In the genomic region with DNA sequence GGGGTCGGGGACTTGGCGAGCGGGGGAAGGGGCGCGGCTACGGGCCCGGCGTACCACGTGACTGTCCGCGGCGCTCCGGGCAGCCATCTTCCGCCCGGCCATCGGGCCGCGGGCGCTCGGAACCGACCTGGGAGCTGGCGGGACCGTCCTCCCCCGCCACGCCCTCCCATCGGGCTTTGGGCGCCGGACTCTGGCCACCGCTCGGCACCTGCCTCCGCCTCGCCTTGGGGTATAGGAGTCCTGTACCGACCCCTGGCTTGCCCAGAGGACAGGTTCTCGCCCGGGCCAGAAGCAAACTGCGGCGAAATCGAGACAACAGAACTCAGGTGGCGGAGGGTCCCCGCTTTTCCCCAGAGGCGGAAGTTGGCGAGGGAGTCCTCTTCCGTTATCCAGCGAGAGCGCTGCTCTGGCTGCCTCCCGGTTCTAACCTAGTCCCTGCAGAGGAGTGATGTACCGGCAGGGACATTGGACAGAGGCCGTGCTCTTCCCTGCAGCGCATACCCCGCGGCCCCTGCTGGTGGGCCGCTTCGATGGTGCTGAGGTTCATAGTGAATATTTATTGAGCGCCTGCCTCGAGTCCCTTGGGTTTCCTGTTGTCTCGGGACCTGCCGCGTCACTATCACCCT, we compare ENCODE assay signal across 8 cellular contexts. TPM values are rescaled to one million over a fixed set of nuclear protein-coding genes. Genes with fewer than 3 reads are reported as not detected.
A peak's percentile ranks its signal among the peaks of the same experiment; 100 is the strongest.
DNase-seq lines count a peak whose midpoint lies in the region; ATAC-seq and TF ChIP-seq lines count a peak whose summit lies in the region.

No MANE protein-coding gene starts in this region.

- no peaks in the 10 kb centered on the region for H3K9me2 ChIP-seq in GM23248 (ENCODE audit: insufficient read depth)

- no peaks in the 10 kb centered on the region for H4K20me1 ChIP-seq in GM23248 (ENCODE audit: insufficient read depth)

- 1% methylated on average over 44 to 45 of the region's 58 CpGs for WGBS in GM23248 (ENCODE audit: low coverage in 1 of 2, low lambda C conversion rate in 2 of 2, missing lambda C conversion rate in 2 of 2), 2 experiments
- WGBS in aorta, 2 donors: 0 to 1% methylated on average over 54 to 58 of the region's 58 CpGs

- intact Hi-C loops in aorta (cut with DNase I): loop anchor here (2.0 to 10.0 kb wide), 8 partner anchors 64 to 300 kb away; no protein-coding TSS in a partner anchor

- peak; percentile 57 for TF ChIP-seq POLR2A in GM10847 (IDR thresholded peaks at IDR 0.05; ENCODE audit: extremely low read depth, insufficient read length)

- H3F3A ChIP-seq in GM23248 (ENCODE audit: insufficient read depth): peaks cover 23% of the 10 kb centered on the region

- TF ChIP-seq CTCF in cardiac muscle cell (IDR thresholded peaks at IDR 0.05; ENCODE audit: low read depth, low read length) (peak; percentile 78), parathyroid adenoma (IDR thresholded peaks at IDR 0.05) (peak; percentile 61)

- H3K79me2 ChIP-seq in GM23248 (ENCODE audit: insufficient read depth): peaks cover 17% of the 10 kb centered on the region
- peaks cover 9% of the 10 kb centered on the region for H3K79me2 ChIP-seq in parathyroid adenoma

- in situ Hi-C loops in GM23248 (cut with MboI): no loop called here

- peak; percentile 89 for DNase-seq in GM23248
- DNase-seq in activated naive CD8-positive, alpha-beta T cell treated with anti-CD3 and anti-CD28 coated beads, Interleukin-2, amount 50 U/mL, for 16 hours (ENCODE audit: low read depth, low spot score): peak; percentile 30
- DNase-seq in cardiac muscle cell (ENCODE audit: low read depth in 1 of 2, low spot score in 1 of 2): peak; percentile 72 to 83
- DNase-seq in aorta: peak; percentile 78 to 82

- ATAC-seq in SK-N-SH treated with all-trans-retinoic acid at 6 μM for 48 hours (peak; percentile 66), aorta (ENCODE audit: low FRiP score) (peak; percentile 88)

- H3K27me3 ChIP-seq in GM23248 (replicated peaks; ENCODE audit: insufficient read depth) (no peaks in the 10 kb centered on the region), cardiac muscle cell (no peaks in the 10 kb centered on the region), parathyroid adenoma (ENCODE audit: control insufficient read depth, insufficient read depth, low read length) (no peaks in the 10 kb centered on the region), aorta (ENCODE audit: control insufficient read depth in 1 of 2, insufficient read depth in 2 of 2, low read length in 1 of 2) (no peaks in the 10 kb centered on the region)

- H3K9ac ChIP-seq in GM23248: peak overlapping the region; percentile 97
- peak overlapping the region; percentile 94 for H3K9ac ChIP-seq in parathyroid adenoma

- H3K4me2 ChIP-seq in GM23248 (ENCODE audit: unreplicated experiment): peak overlapping the region; percentile 99
- H3K4me2 ChIP-seq in parathyroid adenoma (ENCODE audit: low read length): peak overlapping the region; percentile 99

- H3K9me3 ChIP-seq in GM23248 (ENCODE audit: low read depth) (no peaks in the 10 kb centered on the region), KOPT-K1 (ENCODE audit: insufficient read depth, low read length, poor library complexity, severe bottlenecking) (no peaks in the 10 kb centered on the region), cardiac muscle cell (ENCODE audit: low read depth) (no peaks in the 10 kb centered on the region), parathyroid adenoma (ENCODE audit: control insufficient read depth, low read length) (no peaks in the 10 kb centered on the region), aorta (ENCODE audit: control insufficient read depth, low read length) (no peaks in the 10 kb centered on the region)

- peaks cover 13% of the 10 kb centered on the region for H3K4me1 ChIP-seq in GM23248 (ENCODE audit: insufficient read depth)
- peaks cover 7% of the 10 kb centered on the region for H3K4me1 ChIP-seq in cardiac muscle cell (ENCODE audit: low read depth)
- peaks cover 10% of the 10 kb centered on the region for H3K4me1 ChIP-seq in parathyroid adenoma
- no peaks in the 10 kb centered on the region for H3K4me1 ChIP-seq in aorta (ENCODE audit: control insufficient read depth in 1 of 2, insufficient read depth in 2 of 2, low read length in 2 of 2)

- H3K36me3 ChIP-seq in GM23248 (ENCODE audit: low read depth) (no peaks in the 10 kb centered on the region), KOPT-K1 (ENCODE audit: insufficient read depth, low read length) (no peaks in the 10 kb centered on the region), cardiac muscle cell (no peaks in the 10 kb centered on the region), parathyroid adenoma (ENCODE audit: control insufficient read depth, insufficient read depth, low read length) (no peaks in the 10 kb centered on the region), aorta (ENCODE audit: control insufficient read depth in 1 of 2, insufficient read depth in 2 of 2, low read length in 1 of 2) (no peaks in the 10 kb centered on the region)

- H3K4me3 ChIP-seq in GM23248 (peak overlapping the region; percentile 90), cardiac muscle cell (peak overlapping the region; percentile 89), parathyroid adenoma (ENCODE audit: low read depth, low read length) (peak overlapping the region; percentile 71), aorta (ENCODE audit: low read length in 2 of 2) (peak overlapping the region; percentile 52 to 68)

- peak overlapping the region; percentile 98 for H3K27ac ChIP-seq in GM23248
- peak overlapping the region; percentile 74 for H3K27ac ChIP-seq in KOPT-K1 (ENCODE audit: low read depth, low read length, poor library complexity, severe bottlenecking)
- peak overlapping the region; percentile 96 for H3K27ac ChIP-seq in cardiac muscle cell
- peak overlapping the region; percentile 99 for H3K27ac ChIP-seq in parathyroid adenoma
- peak overlapping the region in 1 of 2 donors; percentile 91 for H3K27ac ChIP-seq in aorta (ENCODE audit: low read depth in 1 of 2, low read length in 2 of 2)

- H2AFZ ChIP-seq in GM23248: peak overlapping the region; percentile 95
- H2AFZ ChIP-seq in parathyroid adenoma: peak overlapping the region; percentile 77

TF ChIP-seq in SK-N-SH treated with all-trans-retinoic acid at 6 μM for 48 hours, 23 proteins besides CTCF, POLR2A, EP300 and RAD21:
- TF ChIP-seq, protein P1, sequence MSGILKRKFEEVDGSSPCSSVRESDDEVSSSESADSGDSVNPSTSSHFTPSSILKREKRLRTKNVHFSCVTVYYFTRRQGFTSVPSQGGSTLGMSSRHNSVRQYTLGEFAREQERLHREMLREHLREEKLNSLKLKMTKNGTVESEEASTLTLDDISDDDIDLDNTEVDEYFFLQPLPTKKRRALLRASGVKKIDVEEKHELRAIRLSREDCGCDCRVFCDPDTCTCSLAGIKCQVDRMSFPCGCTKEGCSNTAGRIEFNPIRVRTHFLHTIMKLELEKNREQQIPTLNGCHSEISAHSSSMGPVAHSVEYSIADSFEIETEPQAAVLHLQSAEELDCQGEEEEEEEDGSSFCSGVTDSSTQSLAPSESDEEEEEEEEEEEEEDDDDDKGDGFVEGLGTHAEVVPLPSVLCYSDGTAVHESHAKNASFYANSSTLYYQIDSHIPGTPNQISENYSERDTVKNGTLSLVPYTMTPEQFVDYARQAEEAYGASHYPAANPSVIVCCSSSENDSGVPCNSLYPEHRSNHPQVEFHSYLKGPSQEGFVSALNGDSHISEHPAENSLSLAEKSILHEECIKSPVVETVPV (CRISPR knock-in tag; IDR thresholded peaks at IDR 0.05): no peak
- TF ChIP-seq, protein P2, sequence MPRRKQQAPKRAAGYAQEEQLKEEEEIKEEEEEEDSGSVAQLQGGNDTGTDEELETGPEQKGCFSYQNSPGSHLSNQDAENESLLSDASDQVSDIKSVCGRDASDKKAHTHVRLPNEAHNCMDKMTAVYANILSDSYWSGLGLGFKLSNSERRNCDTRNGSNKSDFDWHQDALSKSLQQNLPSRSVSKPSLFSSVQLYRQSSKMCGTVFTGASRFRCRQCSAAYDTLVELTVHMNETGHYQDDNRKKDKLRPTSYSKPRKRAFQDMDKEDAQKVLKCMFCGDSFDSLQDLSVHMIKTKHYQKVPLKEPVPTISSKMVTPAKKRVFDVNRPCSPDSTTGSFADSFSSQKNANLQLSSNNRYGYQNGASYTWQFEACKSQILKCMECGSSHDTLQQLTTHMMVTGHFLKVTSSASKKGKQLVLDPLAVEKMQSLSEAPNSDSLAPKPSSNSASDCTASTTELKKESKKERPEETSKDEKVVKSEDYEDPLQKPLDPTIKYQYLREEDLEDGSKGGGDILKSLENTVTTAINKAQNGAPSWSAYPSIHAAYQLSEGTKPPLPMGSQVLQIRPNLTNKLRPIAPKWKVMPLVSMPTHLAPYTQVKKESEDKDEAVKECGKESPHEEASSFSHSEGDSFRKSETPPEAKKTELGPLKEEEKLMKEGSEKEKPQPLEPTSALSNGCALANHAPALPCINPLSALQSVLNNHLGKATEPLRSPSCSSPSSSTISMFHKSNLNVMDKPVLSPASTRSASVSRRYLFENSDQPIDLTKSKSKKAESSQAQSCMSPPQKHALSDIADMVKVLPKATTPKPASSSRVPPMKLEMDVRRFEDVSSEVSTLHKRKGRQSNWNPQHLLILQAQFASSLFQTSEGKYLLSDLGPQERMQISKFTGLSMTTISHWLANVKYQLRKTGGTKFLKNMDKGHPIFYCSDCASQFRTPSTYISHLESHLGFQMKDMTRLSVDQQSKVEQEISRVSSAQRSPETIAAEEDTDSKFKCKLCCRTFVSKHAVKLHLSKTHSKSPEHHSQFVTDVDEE (CRISPR knock-in tag; IDR thresholded peaks at IDR 0.05): peak; percentile 48; the same call in 1 of the 2 replicates
- TF ChIP-seq ZFP3 (CRISPR knock-in tag; IDR thresholded peaks at IDR 0.05) (peak; percentile 12; the same call in 1 of the 2 replicates), ISL1 (CRISPR knock-in tag; IDR thresholded peaks at IDR 0.05) (no peak), TOX (CRISPR knock-in tag; IDR thresholded peaks at IDR 0.05; ENCODE audit: borderline replicate concordance) (no peak), ZFP30 (CRISPR knock-in tag; IDR thresholded peaks at IDR 0.05) (no peak)

RNA-seq across cellular contexts. Expression of a gene that starts 1.2 kb away (rescaled TPM):
- total RNA-seq in GM23248 (2014; rRNA removed; shearing (Covaris generic)): 53.6 and 71.3 TPM in 2 replicates
- polyA plus RNA-seq in GM23248 (2016; fragmentation: Nextera tagmentation; extraction: Ambion mirVana) (22.7 and 25.1 TPM in 2 replicates), cardiac muscle cell (12.1 and 29.1 TPM in 2 replicates), aorta (10 to 100 TPM in 1 of 2 donors, 1 to 10 TPM in 1; 8.9 to 11.3 TPM)
- total RNA-seq in cardiac muscle cell (23.0 and 41.6 TPM in 2 replicates), aorta (10 to 100 TPM; 33.1 to 54.3 TPM)

Comparison
In these comparisons a context has a peak if more than half of its experiments do, and no peak if none do; other contexts are left out.
1. DNase-seq: peak in every context shown above with its lines; median percentile 89 in GM23248; 80 in aorta; 78 in cardiac muscle cell; 30 in activated naive CD8-positive, alpha-beta T cell treated with anti-CD3 and anti-CD28 coated beads, Interleukin-2, amount 50 U/mL, for 16 hours.